29 cellular contexts compared by ENCODE assay signal in the genomic region with DNA sequence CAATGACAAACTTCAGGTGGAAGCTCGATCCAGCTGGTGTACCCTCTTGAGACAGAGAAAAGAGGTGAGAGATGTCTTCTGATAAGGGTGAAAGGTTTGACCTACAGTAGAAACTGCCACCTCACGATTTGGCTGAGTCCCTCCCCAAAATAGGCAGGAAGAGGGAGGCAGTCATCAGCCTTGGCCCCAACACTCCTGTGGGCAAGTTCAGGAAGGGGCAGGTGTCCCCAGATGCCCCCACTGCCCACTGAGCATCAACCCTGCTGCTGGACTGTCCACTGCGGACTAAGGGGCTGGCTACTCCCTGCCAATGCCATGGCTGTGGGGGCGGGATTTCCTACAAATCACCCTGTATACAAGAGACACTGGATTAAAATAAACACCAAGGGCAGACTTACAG.
"Had no signal": no experiment of that assay in that cellular context is flagged by ENCODE, and none has a peak within 500 bp of the region (broad histone marks: within the 10 kb centered on the region; RNA-seq: fewer than 3 reads in every experiment).

No MANE protein-coding gene starts in this region.

- H3K4me3 Mint-ChIP-seq: activated CD4-positive, alpha-beta T cell treated with anti-CD3 and anti-CD28 coated beads for 36 hours; activated CD4-positive, alpha-beta T cell treated with anti-CD3 and anti-CD28 coated beads, Interleukin-2, amount 10 ng/mL, durations not matched to agents 7 days and 5 days; activated CD8-positive, alpha-beta T cell treated with anti-CD3 and anti-CD28 coated beads, Interleukin-2, amount 10 ng/mL, durations not matched to agents 7 days and 5 days; activated naive CD8-positive, alpha-beta T cell treated with anti-CD3 and anti-CD28 coated beads for 36 hours; WTC11 had no signal

- H3K4me3 ChIP-seq: SJCRH30, SK-N-MC had no signal

- H3K9me3 ChIP-seq: SJCRH30 had no signal

- H3K27me3 Mint-ChIP-seq: activated CD4-positive, alpha-beta T cell treated with anti-CD3 and anti-CD28 coated beads, Interleukin-2, amount 10 ng/mL, durations not matched to agents 7 days and 5 days had no signal

- DNase-seq: activated CD4-positive, alpha-beta T cell treated with anti-CD3 and anti-CD28 coated beads for 36 hours; activated CD4-positive, alpha-beta T cell treated with anti-CD3 and anti-CD28 coated beads, Interleukin-2, amount 10 ng/mL, durations not matched to agents 7 days and 5 days; activated CD4-positive, alpha-beta T cell treated with anti-CD3 and anti-CD28 coated beads, Interleukin-2, amount 50 U/mL, for 48 hours; activated CD8-positive, alpha-beta memory T cell treated with anti-CD3 and anti-CD28 coated beads, Interleukin-2, amount 50 U/mL, for 48 hours; activated CD8-positive, alpha-beta T cell treated with anti-CD3 and anti-CD28 coated beads, Interleukin-2, amount 10 ng/mL, durations not matched to agents 7 days and 5 days; activated effector memory CD4-positive, alpha-beta T cell treated with Interleukin-2 at 50 U/mL for 16 hours; activated naive CD4-positive, alpha-beta T cell treated with anti-CD3 and anti-CD28 coated beads, Interleukin-2, amount 50 U/mL, for 16 hours; activated naive CD8-positive, alpha-beta T cell treated with anti-CD3 and anti-CD28 coated beads for 36 hours; activated T-cell treated with anti-CD3 and anti-CD28 coated beads, Interleukin-2, amount 50 U/mL, for 48 hours; amniotic stem cell; aorta; brain microvascular endothelial cell; central memory CD4-positive, alpha-beta T cell; Karpas-422; NCI-H1105; NCI-H1417 treated with DMSO at 0.1 percent for 48 hours; NCI-H187 treated with DMSO at 0.1 percent for 48 hours; NCI-H2081 treated with DMSO at 0.1 percent for 48 hours; NCI-H226; NCI-H446 treated with DMSO at 0.1 percent for 48 hours; NCI-H524; NCI-H69; SHP77; SJCRH30; T1000 had no signal

- H3K27me3 ChIP-seq: brain microvascular endothelial cell, SJCRH30 had no signal

- H3K4me1 ChIP-seq: SJCRH30 had no signal

- ATAC-seq: activated CD4-positive, alpha-beta T cell treated with anti-CD3 and anti-CD28 coated beads for 36 hours; activated CD4-positive, CD25-positive, alpha-beta regulatory T cell treated with anti-CD3 and anti-CD28 coated beads, Interleukin-2, amount 50 U/mL, for 24 hours; activated CD8-positive, alpha-beta T cell treated with anti-CD3 and anti-CD28 coated beads, Interleukin-2, amount 10 ng/mL, durations not matched to agents 7 days and 5 days; Panc1; WTC11 had no signal

- H3K9me3 Mint-ChIP-seq: activated CD4-positive, alpha-beta T cell treated with anti-CD3 and anti-CD28 coated beads, Interleukin-2, amount 10 ng/mL, durations not matched to agents 7 days and 5 days; activated naive CD8-positive, alpha-beta T cell treated with anti-CD3 and anti-CD28 coated beads for 36 hours; WTC11 had no signal

- H3K27ac ChIP-seq: brain microvascular endothelial cell, SJCRH30, SK-N-MC had no signal

- H3K4me1 Mint-ChIP-seq: activated CD4-positive, alpha-beta T cell treated with anti-CD3 and anti-CD28 coated beads for 36 hours; activated CD4-positive, alpha-beta T cell treated with anti-CD3 and anti-CD28 coated beads, Interleukin-2, amount 10 ng/mL, durations not matched to agents 7 days and 5 days; activated naive CD8-positive, alpha-beta T cell treated with anti-CD3 and anti-CD28 coated beads for 36 hours had no signal

- H3K36me3 ChIP-seq: brain microvascular endothelial cell, SJCRH30 had no signal

- H3K27ac Mint-ChIP-seq: activated CD4-positive, alpha-beta T cell treated with anti-CD3 and anti-CD28 coated beads for 36 hours; activated CD4-positive, alpha-beta T cell treated with anti-CD3 and anti-CD28 coated beads, Interleukin-2, amount 10 ng/mL, durations not matched to agents 7 days and 5 days; activated CD8-positive, alpha-beta T cell treated with anti-CD3 and anti-CD28 coated beads, Interleukin-2, amount 10 ng/mL, durations not matched to agents 7 days and 5 days; activated naive CD8-positive, alpha-beta T cell treated with anti-CD3 and anti-CD28 coated beads for 36 hours; WTC11 had no signal

- H3K36me3 Mint-ChIP-seq: activated naive CD8-positive, alpha-beta T cell treated with anti-CD3 and anti-CD28 coated beads for 36 hours; WTC11 had no signal
